In the genomic region with DNA sequence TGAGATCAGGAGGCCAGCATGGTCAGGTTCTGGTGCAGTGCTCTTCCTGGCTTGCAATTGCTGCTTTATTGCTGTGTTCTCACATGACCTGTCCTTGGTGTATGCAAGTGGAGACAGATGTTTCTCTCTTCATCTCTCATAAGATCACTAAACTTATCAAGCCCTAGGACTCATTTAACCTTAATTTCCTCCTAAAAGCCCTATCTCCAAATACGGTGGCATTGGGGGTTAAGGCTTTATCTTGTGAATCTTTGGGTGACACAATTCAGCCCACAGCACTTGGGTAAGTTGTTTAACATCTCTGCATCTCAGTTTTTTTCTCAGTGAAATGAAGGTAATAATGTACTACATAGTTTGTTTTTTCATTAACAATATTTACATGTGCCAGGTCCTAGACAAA, we compare ENCODE assay signal across 20 cellular contexts.
DNase-seq lines count a peak whose midpoint lies in the region; ATAC-seq and TF ChIP-seq lines count a peak whose summit lies in the region.
"Had no signal": no experiment of that assay in that cellular context is flagged by ENCODE, and none has a peak within 500 bp of the region (broad histone marks: within the 10 kb centered on the region; RNA-seq: fewer than 3 reads in every experiment).

No MANE protein-coding gene starts in this region.

- no peaks in the 10 kb centered on the region for H3K9me3 Mint-ChIP-seq in glutamatergic neuron (ENCODE audit: unreplicated experiment)

- TF ChIP-seq CTCF in glutamatergic neuron (IDR thresholded peaks at IDR 0.05; ENCODE audit: partially characterized antibody, unreplicated experiment) = no peak

- H3K27ac Mint-ChIP-seq in glutamatergic neuron (ENCODE audit: unreplicated experiment) = peak overlapping the region; percentile 1
- H3K27ac Mint-ChIP-seq: CD4-positive, CD25-positive, alpha-beta regulatory T cell; CD8-positive, alpha-beta memory T cell; HFFc6 had no signal

- H3K4me1 Mint-ChIP-seq in glutamatergic neuron (ENCODE audit: low read depth, unreplicated experiment) = peaks cover 48% of the 10 kb centered on the region
- H3K4me1 Mint-ChIP-seq: CD4-positive, CD25-positive, alpha-beta regulatory T cell; CD8-positive, alpha-beta memory T cell had no signal

- DNase-seq in DMS153 (lab: John Stamatoyannopoulos, UW) = peak; percentile 64
- peak; percentile 40 for DNase-seq in DMS153 treated with DMSO at 0.1 percent for 48 hours (lab: John Stamatoyannopoulos, UW; ENCODE audit: unreplicated experiment)
- peak; percentile 10 for DNase-seq in NCI-H82 treated with DMSO at 0.1 percent for 48 hours (lab: John Stamatoyannopoulos, UW; ENCODE audit: unreplicated experiment)
- no peak for DNase-seq in glutamatergic neuron
- no peak for DNase-seq in NCI-H510A (lab: John Stamatoyannopoulos, UW)
- DNase-seq: ACHN; BE2C; C1 segment of cervical spinal cord; CD4-positive, CD25-positive, alpha-beta regulatory T cell; CD8-positive, alpha-beta memory T cell; COR-L47; DMS53; DND-41; GOT3; H7; HFFc6; IMR-90 had no signal

- ATAC-seq in GM21367 (IDR thresholded peaks at IDR 0.05; ENCODE audit: unreplicated experiment) = no peak
- ATAC-seq: HCT116, K562 had no signal

- H3K27me3 Mint-ChIP-seq in glutamatergic neuron (ENCODE audit: unreplicated experiment) = no peaks in the 10 kb centered on the region
- H3K27me3 Mint-ChIP-seq: CD4-positive, CD25-positive, alpha-beta regulatory T cell; CD8-positive, alpha-beta memory T cell had no signal

- no peak overlapping the region for H3K4me3 Mint-ChIP-seq in glutamatergic neuron (ENCODE audit: unreplicated experiment)
- H3K4me3 Mint-ChIP-seq: CD4-positive, CD25-positive, alpha-beta regulatory T cell; CD8-positive, alpha-beta memory T cell; HFFc6 had no signal

- no peaks in the 10 kb centered on the region for H3K36me3 Mint-ChIP-seq in glutamatergic neuron (ENCODE audit: unreplicated experiment)
- H3K36me3 Mint-ChIP-seq: CD4-positive, CD25-positive, alpha-beta regulatory T cell; CD8-positive, alpha-beta memory T cell had no signal

Comparison
In these comparisons a context has a peak if more than half of its experiments do, and no peak if none do; other contexts are left out.
1. DNase-seq: peak in DMS153 (single experiment), DMS153 treated with DMSO at 0.1 percent for 48 hours (single experiment) and NCI-H82 treated with DMSO at 0.1 percent for 48 hours (single experiment); none in glutamatergic neuron (single experiment) and NCI-H510A (single experiment).